In the genomic region with DNA sequence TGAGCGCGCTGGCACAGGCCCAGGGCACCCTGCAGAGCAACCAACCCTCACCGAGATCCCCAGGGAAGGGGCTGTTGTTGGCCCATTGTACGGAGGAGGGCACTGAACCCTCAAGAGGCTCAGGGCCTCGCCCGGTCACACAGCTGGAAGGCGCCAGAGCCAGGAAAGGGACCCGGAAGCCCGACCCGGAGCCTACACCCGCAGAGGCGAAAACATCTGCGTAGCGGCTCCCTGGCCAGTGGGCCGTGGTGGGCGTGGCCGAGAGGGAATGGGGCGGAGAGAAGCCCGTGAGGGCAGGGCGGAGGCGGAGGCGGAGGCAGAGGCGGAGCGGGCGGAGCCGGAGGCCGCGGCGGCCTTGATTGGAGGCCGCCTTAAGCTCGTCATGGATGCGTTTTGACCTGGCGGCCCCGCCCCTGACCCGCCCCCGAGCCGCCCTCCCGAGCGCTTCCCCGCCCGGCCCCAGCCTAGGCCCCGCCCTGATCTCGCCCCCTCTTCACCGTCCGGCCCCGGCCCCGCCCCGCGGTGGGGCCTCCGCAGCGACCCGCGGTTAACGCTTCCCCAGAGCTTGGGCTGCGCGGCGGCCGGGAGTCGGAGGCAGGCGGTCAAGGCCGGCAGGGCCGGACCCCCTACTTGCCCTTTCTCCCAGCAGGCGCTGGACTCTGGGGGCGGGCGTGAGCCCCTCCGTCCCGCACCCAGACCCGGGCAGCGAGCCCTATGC, we compare ENCODE assay signal across 1 cellular context.
TF ChIP-seq lines count a peak whose summit lies in the region.

No MANE protein-coding gene starts in this region.

TF ChIP-seq in H1, 55 proteins besides CTCF, POLR2A, EP300 and RAD21:
- TF ChIP-seq TAF7 (optimal IDR thresholded peaks at IDR 0.05; ENCODE audit: borderline replicate concordance, low read depth, low read length) (no peak), KDM4A (IDR thresholded peaks at IDR 0.05; ENCODE audit: low read depth, low read length, severe bottlenecking) (peak; percentile 56), SP1 (IDR thresholded peaks at IDR 0.05; ENCODE audit: low read depth, low read length) (peak; percentile 83), EGR1 (IDR thresholded peaks at IDR 0.05; ENCODE audit: borderline replicate concordance, low read depth, low read length) (peak; percentile 51; the same call in 1 of the 2 replicates), RFX5 (IDR thresholded peaks at IDR 0.05; ENCODE audit: borderline replicate concordance, low read depth, low read length) (no peak), CTBP2 (IDR thresholded peaks at IDR 0.05; ENCODE audit: borderline replicate concordance, insufficient read depth, insufficient read length, low read length) (no peak), SIX5 (IDR thresholded peaks at IDR 0.05; ENCODE audit: low read depth, low read length) (no peak), POU5F1 (IDR thresholded peaks at IDR 0.05; ENCODE audit: low read depth, low read length) (no peak), CHD2 (IDR thresholded peaks at IDR 0.05; ENCODE audit: low read length) (peak; percentile 63), SIRT6 (IDR thresholded peaks at IDR 0.05; ENCODE audit: low read length) (no peak)
- TF ChIP-seq, protein P1, sequence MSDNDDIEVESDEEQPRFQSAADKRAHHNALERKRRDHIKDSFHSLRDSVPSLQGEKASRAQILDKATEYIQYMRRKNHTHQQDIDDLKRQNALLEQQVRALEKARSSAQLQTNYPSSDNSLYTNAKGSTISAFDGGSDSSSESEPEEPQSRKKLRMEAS (IDR thresholded peaks at IDR 0.05) = 0 out of 2 replicates have a peak, but pooled peaks have one; percentile 3
TF ChIP-seq in H1: peak in this region for 5.
